11 cellular contexts compared by ENCODE assay signal in genomic region chr17:44916781-44917241, GRCh38. TPM values are rescaled to one million over a fixed set of nuclear protein-coding genes. Genes with fewer than 3 reads are reported as not detected.
DNase-seq lines count a peak whose midpoint lies in the region; ATAC-seq and TF ChIP-seq lines count a peak whose summit lies in the region.
"Had no signal": no experiment of that assay in that cellular context is flagged by ENCODE, and none has a peak within 500 bp of the region (broad histone marks: within the 10 kb centered on the region; RNA-seq: fewer than 3 reads in every experiment).

No MANE protein-coding gene starts in this region.

- no peak for TF ChIP-seq POLR2A in GM18505 (IDR thresholded peaks at IDR 0.05; ENCODE audit: borderline replicate concordance, extremely low read depth, insufficient read depth, insufficient read length)

- H3K27ac ChIP-seq in aorta (ENCODE audit: low read depth in 1 of 2, low read length in 2 of 2), result peak overlapping the region; percentile 49 to 66

- TF ChIP-seq CTCF in epithelial cell of esophagus (IDR thresholded peaks at IDR 0.05; ENCODE audit: insufficient read depth, low read depth, low read length, missing control alignments), result no peak

- 7 to 8% methylated on average over 10 of the region's 10 CpGs for WGBS in aorta, 2 donors

- no peaks in the 10 kb centered on the region for H3K9me3 ChIP-seq in aorta (ENCODE audit: control insufficient read depth, low read length)
- no peaks in the 10 kb centered on the region for H3K9me3 ChIP-seq in HAP-1

- in situ Hi-C loops in HAP-1 (cut with MboI; ENCODE audit: low sequenced_read_pairs), result no loop called here

- ATAC-seq in aorta (ENCODE audit: low FRiP score), result peak; percentile 44
- ATAC-seq in GM18505 (IDR thresholded peaks at IDR 0.05; ENCODE audit: unreplicated experiment), result no peak
- ATAC-seq: K562 had no signal

- DNase-seq in activated T-cell treated with anti-CD3 and anti-CD28 coated beads, Interleukin-2, amount 50 U/mL, for 1 hour, result peak; percentile 16
- no peak for DNase-seq in activated T-cell treated with anti-CD3 and anti-CD28 coated beads for 4 hours
- peak; percentile 56 for DNase-seq in epithelial cell of esophagus (ENCODE audit: low read depth)
- DNase-seq in midbrain (lab: John Stamatoyannopoulos, UW), result peak; percentile 75
- peak; percentile 83 to 90 for DNase-seq in aorta
- DNase-seq in HAP-1 (ENCODE audit: low spot score in 2 of 2), result no peak
- DNase-seq in T-helper 2 cell, result no peak
- DNase-seq: activated T-cell treated with anti-CD3 and anti-CD28 coated beads, Interleukin-2, amount 50 U/mL, for 24 hours; nephron progenitor cell had no signal

- no peaks in the 10 kb centered on the region for H3K27me3 ChIP-seq in aorta (ENCODE audit: control insufficient read depth in 1 of 2, insufficient read depth in 2 of 2, low read length in 1 of 2)
- peaks cover 10% of the 10 kb centered on the region for H3K27me3 ChIP-seq in HAP-1 (ENCODE audit: low read depth)

- intact Hi-C loops in aorta (cut with DNase I), result loop anchor here (2.0 kb wide), 1 partner anchor 216 kb away; the partner anchor contains the start of gene PLCD3 (in 2 of the 2)

- H3K4me3 ChIP-seq in epithelial cell of esophagus (ENCODE audit: low read length) (no peak overlapping the region), aorta (ENCODE audit: low read length in 2 of 2) (no peak overlapping the region), HAP-1 (no peak overlapping the region)
- H3K4me3 ChIP-seq: K562 had no signal

- no peaks in the 10 kb centered on the region for H3K4me1 ChIP-seq in aorta (ENCODE audit: control insufficient read depth in 1 of 2, insufficient read depth in 2 of 2, low read length in 2 of 2)
- H3K4me1 ChIP-seq in HAP-1, result no peaks in the 10 kb centered on the region

- no peaks in the 10 kb centered on the region for H3K36me3 ChIP-seq in aorta (ENCODE audit: control insufficient read depth in 1 of 2, insufficient read depth in 2 of 2, low read length in 1 of 2)
- no peaks in the 10 kb centered on the region for H3K36me3 ChIP-seq in HAP-1 (replicated peaks)

RNA-seq across cellular contexts. Expression of gene GFAP, which starts 1.5 kb away (rescaled TPM):
- 10 to 100 TPM in 1 of 2 donors, 1 to 10 TPM in 1; 2.3 to 17.6 TPM for total RNA-seq in aorta
- 1 to 10 TPM; 1.4 to 7.9 TPM for polyA plus RNA-seq in aorta

RNA-seq across cellular contexts. Expression of gene EFTUD2, which starts 17.6 kb away (rescaled TPM):
- total RNA-seq in aorta, result 10 to 100 TPM; 64.4 to 78.6 TPM
- 10 to 100 TPM; 17.8 to 37.7 TPM for polyA plus RNA-seq in aorta

RNA-seq across cellular contexts. Expression of gene KIF18B, which starts 30.8 kb away (rescaled TPM):
- 1 to 10 TPM in 1 of 2 donors, under 1 TPM in 1; 0.16 to 1.7 TPM for total RNA-seq in aorta
- under 1 TPM in 1 of 2 donors, not detected in 1; 0.05 TPM for polyA plus RNA-seq in aorta

RNA-seq across cellular contexts. Expression of gene C1QL1, which starts 51.3 kb away (rescaled TPM):
- total RNA-seq in aorta, result 1 to 10 TPM in 1 of 2 donors, not detected in 1; 1.3 TPM
- not detected for polyA plus RNA-seq in aorta

Comparison
In these comparisons a context has a peak if more than half of its experiments do, and no peak if none do; other contexts are left out.
1. DNase-seq: peak in activated T-cell treated with anti-CD3 and anti-CD28 coated beads, Interleukin-2, amount 50 U/mL, for 1 hour (single experiment), epithelial cell of esophagus (single experiment), midbrain (single experiment) and aorta (2 of 2); none in activated T-cell treated with anti-CD3 and anti-CD28 coated beads for 4 hours (single experiment), HAP-1 (0 of 2) and T-helper 2 cell (0 of 5).